In genomic region chr6:41343641-41344187, GRCh38 we compare ENCODE assay signal across 25 cellular contexts. TPM values are rescaled to one million over a fixed set of nuclear protein-coding genes. Genes with fewer than 3 reads are reported as not detected.
"Had no signal": no experiment of that assay in that cellular context is flagged by ENCODE, and none has a peak within 500 bp of the region (broad histone marks: within the 10 kb centered on the region; RNA-seq: fewer than 3 reads in every experiment).

No MANE protein-coding gene starts in this region.

- H3K27ac Mint-ChIP-seq: mesothelial cell of epicardium had no signal

- H3K4me1 ChIP-seq: colonic mucosa, lower lobe of right lung, prostate gland, right atrium auricular region, suprapubic skin, transverse colon, vagina had no signal

- H3K36me3 Mint-ChIP-seq: mesothelial cell of epicardium had no signal

- H3K36me3 ChIP-seq: brain microvascular endothelial cell, colonic mucosa, lower lobe of right lung, prostate gland, right atrium auricular region, suprapubic skin, transverse colon, vagina, WERI-Rb-1 had no signal

- H3K27me3 ChIP-seq: colonic mucosa, right atrium auricular region, transverse colon, vagina had no signal

- ATAC-seq: lower lobe of right lung; stimulated activated naive CD8-positive, alpha-beta T cell treated with anti-CD3 and anti-CD28 coated beads, Interleukin-15, amount 100 ng/mL, for 72 hours had no signal

- DNase-seq: activated CD4-positive, alpha-beta memory T cell treated with anti-CD3 and anti-CD28 coated beads, Interleukin-2, amount 10 ng/mL, durations not matched to agents 7 days and 5 days; activated CD4-positive, alpha-beta T cell treated with anti-CD3 and anti-CD28 coated beads for 1 hour; activated naive CD4-positive, alpha-beta T cell; aorta; brain microvascular endothelial cell; central memory CD4-positive, alpha-beta T cell; colonic mucosa; foreskin melanocyte; glutamatergic neuron; hippocampal formation; lower lobe of right lung; stimulated activated CD4-positive, alpha-beta T cell treated with anti-CD3 and anti-CD28 coated beads, Interleukin-12 subunit alpha, Interleukin-12 subunit beta, amount 100 ng/mL, for 4 hours; stimulated activated CD4-positive, alpha-beta T cell treated with anti-CD3 and anti-CD28 coated beads, Interleukin-2, amount 100 ng/mL, for 24 hours; stimulated activated naive CD8-positive, alpha-beta T cell treated with anti-CD3 and anti-CD28 coated beads, Interleukin-15, amount 100 ng/mL, for 72 hours; T-helper 2 cell; transverse colon; WERI-Rb-1 had no signal

- H3K4me3 Mint-ChIP-seq: activated CD4-positive, alpha-beta memory T cell treated with anti-CD3 and anti-CD28 coated beads, Interleukin-2, amount 10 ng/mL, durations not matched to agents 7 days and 5 days; mesothelial cell of epicardium; neural crest cell had no signal

- H3K27ac ChIP-seq: brain microvascular endothelial cell, colonic mucosa, lower lobe of right lung, prostate gland, right atrium auricular region, suprapubic skin, transverse colon, vagina, WERI-Rb-1 had no signal

- H3K9me3 ChIP-seq: colonic mucosa, lower lobe of right lung, prostate gland, suprapubic skin, transverse colon, vagina had no signal

- H3K4me3 ChIP-seq: colonic mucosa, lower lobe of right lung, prostate gland, right atrium auricular region, suprapubic skin, transverse colon, vagina had no signal

RNA-seq across cellular contexts. Expression of gene NCR2, which starts 8.3 kb away (rescaled TPM):
- total RNA-seq: activated CD4-positive, alpha-beta memory T cell treated with anti-CD3 and anti-CD28 coated beads, Interleukin-2, amount 10 ng/mL, durations not matched to agents 7 days and 5 days; aorta; colonic mucosa; epithelial cell of proximal tubule; lower lobe of right lung; mesothelial cell of epicardium; neural crest cell; omental fat pad; prostate gland; right atrium auricular region; suprapubic skin; transverse colon; vagina had no signal

RNA-seq across cellular contexts. Expression of gene TREM1, which starts 57.2 kb away (rescaled TPM):
- total RNA-seq: activated CD4-positive, alpha-beta memory T cell treated with anti-CD3 and anti-CD28 coated beads, Interleukin-2, amount 10 ng/mL, durations not matched to agents 7 days and 5 days; mesothelial cell of epicardium; neural crest cell; prostate gland had no signal
